Comparison of ENCODE assay signal across 13 cellular contexts in the genomic region with DNA sequence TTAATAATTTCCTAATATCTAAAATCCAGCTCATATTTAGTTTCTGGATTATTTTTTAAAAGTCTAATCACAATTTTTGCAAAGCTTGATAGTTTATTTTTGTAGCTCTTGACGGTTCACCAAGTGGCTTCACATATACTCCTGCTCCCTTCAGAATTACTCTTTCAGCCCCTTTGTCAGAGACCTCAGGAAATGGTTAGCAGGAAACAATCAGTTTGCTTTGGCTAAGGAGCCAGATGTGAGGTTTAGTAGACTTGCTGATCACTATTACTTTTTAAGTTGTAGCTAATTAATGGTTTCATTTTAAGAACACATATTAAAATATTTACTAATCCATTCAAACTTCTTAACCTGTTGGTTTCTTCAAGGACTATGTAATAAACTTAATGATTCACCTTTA. TPM values are rescaled to one million over a fixed set of nuclear protein-coding genes. Genes with fewer than 3 reads are reported as not detected.
A peak's percentile ranks its signal among the peaks of the same experiment; 100 is the strongest.
DNase-seq lines count a peak whose midpoint lies in the region; ATAC-seq and TF ChIP-seq lines count a peak whose summit lies in the region.
"Had no signal": no experiment of that assay in that cellular context is flagged by ENCODE, and none has a peak within 500 bp of the region (broad histone marks: within the 10 kb centered on the region; RNA-seq: fewer than 3 reads in every experiment).

No MANE protein-coding gene starts in this region.

- H2AFZ ChIP-seq in PC-9: no peak overlapping the region

- 0 out of 2 replicates have a peak, but pooled peaks cover 8% of the 10 kb centered on the region for H4K20me1 ChIP-seq in BLaER1
- H4K20me1 ChIP-seq in PC-9 (ENCODE audit: insufficient read depth): no peaks in the 10 kb centered on the region

- H3K27me3 ChIP-seq in BLaER1 (no peaks in the 10 kb centered on the region), PC-9 (ENCODE audit: insufficient read depth, low read depth) (no peaks in the 10 kb centered on the region)

- H3K36me3 ChIP-seq in BLaER1 (peaks cover 38% of the 10 kb centered on the region), PC-9 (ENCODE audit: low read depth) (no peaks in the 10 kb centered on the region; the same call in 1 of the 2 replicates)

- H3K9me3 ChIP-seq in BLaER1 (no peaks in the 10 kb centered on the region), PC-9 (ENCODE audit: insufficient read depth, low read depth) (no peaks in the 10 kb centered on the region)

- intact Hi-C loops in PC-9 (cut with micrococcal nuclease; ENCODE audit: unreplicated experiment): loop anchor here (10.0 kb wide), 1 partner anchor 49 kb away; no protein-coding TSS in a partner anchor

- TF ChIP-seq CTCF in PC-9 (conservative IDR thresholded peaks at IDR 0.05): no peak

- no peaks in the 10 kb centered on the region for H3K9me2 ChIP-seq in PC-9 (ENCODE audit: insufficient read depth)

- H3K4me2 ChIP-seq in BLaER1 (peak overlapping the region; percentile 81), PC-9 (peak overlapping the region; percentile 36; the same call in 1 of the 2 replicates)

- H3K9ac ChIP-seq in BLaER1: peak overlapping the region; percentile 63

- BruUV-seq in PC-9 (replicated peaks; lab: Mats Ljungman, UMichigan): no TSS peak

- H3K4me1 ChIP-seq in BLaER1 (peaks cover 30% of the 10 kb centered on the region), PC-9 (replicated peaks; ENCODE audit: insufficient read depth) (peaks cover 7% of the 10 kb centered on the region; the same call in 1 of the 2 replicates)

- no peak for ATAC-seq in GM18502 (IDR thresholded peaks at IDR 0.05; ENCODE audit: poor library complexity, unreplicated experiment)
- ATAC-seq: activated CD4-positive, CD25-positive, alpha-beta regulatory T cell treated with anti-CD3 and anti-CD28 coated beads, Interleukin-2, amount 50 U/mL, for 24 hours had no signal

- peaks cover 19% of the 10 kb centered on the region for H3K79me2 ChIP-seq in PC-9 (ENCODE audit: low read depth)

- CTCF ChIA-PET in PC-9 (lab: Charles Lee): no interaction called here

- H3F3A ChIP-seq in PC-9 (ENCODE audit: insufficient read depth, low read depth): no peaks in the 10 kb centered on the region

- POLR2A ChIA-PET in PC-9 (lab: Charles Lee; ENCODE audit: unreplicated experiment): interaction anchor here (0.6 to 0.7 kb wide), 2 partner anchors 31 to 787 kb away, joined by 14 to 15 read pairs; no protein-coding TSS in a partner anchor

- peak; percentile 10 for DNase-seq in ELR (ENCODE audit: low read depth)
- DNase-seq in PC-9: no peak
- peak; percentile 66 for DNase-seq in dermis blood vessel endothelial cell
- DNase-seq in mesenteric fat pad (ENCODE audit: low spot score): no peak
- DNase-seq in effector CD8-positive, alpha-beta T cell (lab: John Stamatoyannopoulos, UW): no peak
- DNase-seq in hypothalamus (lab: John Stamatoyannopoulos, UW): no peak
- DNase-seq: activated naive CD4-positive, alpha-beta T cell treated with Interleukin-2 at 50 U/mL for 16 hours; H7; NCI-H226; SHP77 treated with DMSO at 0.1 percent for 48 hours had no signal

- H3K27ac ChIP-seq in BLaER1 (peak overlapping the region; percentile 23; the same call in 1 of the 2 replicates), PC-9 (no peak overlapping the region)

- peak overlapping the region; percentile 82 for H3K4me3 ChIP-seq in BLaER1
- no peak overlapping the region for H3K4me3 ChIP-seq in PC-9

RNA-seq across cellular contexts. Expression of a gene that starts 2.3 kb away (rescaled TPM):
- total RNA-seq in PC-9 (2021): 22.0 and 28.4 TPM in 2 replicates
- total RNA-seq in dermis blood vessel endothelial cell: 19.9 and 21.4 TPM in 2 replicates
- 18.0 TPM for total RNA-seq in mesenteric fat pad

Comparison
In these comparisons a context has a peak if more than half of its experiments do, and no peak if none do; other contexts are left out.
1. DNase-seq: peak in ELR (single experiment) and dermis blood vessel endothelial cell (single experiment); none in PC-9 (0 of 2), mesenteric fat pad (single experiment), effector CD8-positive, alpha-beta T cell (single experiment) and hypothalamus (0 of 51).